9 cellular contexts compared by ENCODE assay signal in genomic region chr10:63712717-63713115, GRCh38.
A peak's percentile ranks its signal among the peaks of the same experiment; 100 is the strongest.
DNase-seq lines count a peak whose midpoint lies in the region; ATAC-seq and TF ChIP-seq lines count a peak whose summit lies in the region.
"Had no signal": no experiment of that assay in that cellular context is flagged by ENCODE, and none has a peak within 500 bp of the region (broad histone marks: within the 10 kb centered on the region; RNA-seq: fewer than 3 reads in every experiment).

No MANE protein-coding gene starts in this region.

- peak overlapping the region; percentile 5 for H2BK15ac ChIP-seq in mesendoderm (replicated peaks; ENCODE audit: low read depth)

- H3K56ac ChIP-seq in mesendoderm (ENCODE audit: low read length): peak overlapping the region; percentile 81

- peak overlapping the region; percentile 49 for H2AK5ac ChIP-seq in mesendoderm (ENCODE audit: low read length)

- H3K36me3 ChIP-seq in duodenal mucosa (ENCODE audit: control insufficient read depth in 1 of 2, insufficient read depth in 2 of 2, low read length in 2 of 2) (no peaks in the 10 kb centered on the region), mesendoderm (ENCODE audit: control insufficient read depth, insufficient read depth, low read length) (no peaks in the 10 kb centered on the region), thyroid gland (no peaks in the 10 kb centered on the region)

- no peaks in the 10 kb centered on the region for H3K79me2 ChIP-seq in mesendoderm (ENCODE audit: control insufficient read depth, insufficient read depth, low read length)

- no peak for TF ChIP-seq CTCF in thyroid gland (IDR thresholded peaks at IDR 0.05)

- H3K23ac ChIP-seq in mesendoderm (ENCODE audit: low read length): peak overlapping the region; percentile 35

- H3K9ac ChIP-seq in duodenal mucosa (ENCODE audit: low read depth in 1 of 2, low read length in 2 of 2): peak overlapping the region; percentile 8 to 16
- peak overlapping the region; percentile 32 for H3K9ac ChIP-seq in mesendoderm (ENCODE audit: low read length)

- intact Hi-C loops in thyroid gland (cut with DNase I): no loop called here

- no peak for TF ChIP-seq POLR2A in thyroid gland (IDR thresholded peaks at IDR 0.05)

- ATAC-seq in HG03159 (IDR thresholded peaks at IDR 0.05; ENCODE audit: unreplicated experiment): no peak

- peak overlapping the region; percentile 95 for H2BK5ac ChIP-seq in mesendoderm (ENCODE audit: low read length)

- peak; percentile 43 for DNase-seq in DMS 273 (lab: John Stamatoyannopoulos, UW; ENCODE audit: unreplicated experiment)
- no peak for DNase-seq in DMS 273 treated with DMSO at 0.1 percent for 48 hours (lab: John Stamatoyannopoulos, UW)
- DNase-seq in mesendoderm: no peak
- DNase-seq in thyroid gland: no peak
- no peak for DNase-seq in COLO668 (lab: John Stamatoyannopoulos, UW; ENCODE audit: unreplicated experiment)
- DNase-seq in retina: no peak
- DNase-seq: activated naive CD4-positive, alpha-beta T cell treated with anti-CD3 and anti-CD28 coated beads, Interleukin-2, amount 10 ng/mL, durations not matched to agents 7 days and 5 days had no signal

- H3K4me2 ChIP-seq in mesendoderm (ENCODE audit: low read length): no peak overlapping the region

- H3K4me1 ChIP-seq in duodenal mucosa (ENCODE audit: control insufficient read depth in 1 of 2, insufficient read depth in 2 of 2, low read length in 2 of 2): peaks cover 37 to 47% of the 10 kb centered on the region in 2 donors
- H3K4me1 ChIP-seq in mesendoderm (ENCODE audit: control insufficient read depth, low read depth, low read length): peaks cover 21% of the 10 kb centered on the region
- H3K4me1 ChIP-seq in thyroid gland: peaks cover 35 to 46% of the 10 kb centered on the region in 2 donors

- H4K5ac ChIP-seq in mesendoderm (ENCODE audit: low read length): no peak overlapping the region

- no CpG with 5 or more reads among the region's 1 CpG for WGBS in mesendoderm (ENCODE audit: extremely low coverage, insufficient coverage, low lambda C conversion rate)
- WGBS in thyroid gland, 2 donors: 13% methylated on average over 1 of the region's 1 CpG

- no peaks in the 10 kb centered on the region for H3K27me3 ChIP-seq in duodenal mucosa (ENCODE audit: control insufficient read depth in 1 of 2, insufficient read depth in 2 of 2, low read length in 2 of 2)
- H3K27me3 ChIP-seq in mesendoderm (ENCODE audit: insufficient read depth, low read length, poor library complexity): no peaks in the 10 kb centered on the region
- H3K27me3 ChIP-seq in thyroid gland: no peaks in the 10 kb centered on the region

- H3K9me3 ChIP-seq in duodenal mucosa (ENCODE audit: control insufficient read depth in 1 of 2, low read length in 2 of 2) (no peaks in the 10 kb centered on the region), thyroid gland (no peaks in the 10 kb centered on the region)

- peak overlapping the region; percentile 48 for H2BK120ac ChIP-seq in mesendoderm (ENCODE audit: low read depth, low read length)

- H3K4me3 ChIP-seq in duodenal mucosa (ENCODE audit: low read depth in 1 of 2, low read length in 2 of 2) (peak overlapping the region; percentile 22 to 25), mesendoderm (ENCODE audit: low read length) (no peak overlapping the region), thyroid gland (replicated peaks in 1 of 3) (no peak overlapping the region)

- H3K18ac ChIP-seq in mesendoderm (ENCODE audit: low read length): peak overlapping the region; percentile 89

- H3K4ac ChIP-seq in mesendoderm (ENCODE audit: low read depth, low read length): peak overlapping the region; percentile 85

- H4K8ac ChIP-seq in mesendoderm (ENCODE audit: low read depth, low read length): no peak overlapping the region

- H3K27ac ChIP-seq in duodenal mucosa (ENCODE audit: low read depth, low read length) (peak overlapping the region; percentile 70), mesendoderm (ENCODE audit: low read depth, low read length) (peak overlapping the region; percentile 79), thyroid gland (peak overlapping the region; percentile 81 to 89 (median 85))

- H3K79me1 ChIP-seq in mesendoderm (ENCODE audit: low read length): no peaks in the 10 kb centered on the region

Comparison
In these comparisons a context has a peak if more than half of its experiments do, and no peak if none do; other contexts are left out.
1. H3K4me3 ChIP-seq: peak in duodenal mucosa (2 of 2); none in mesendoderm (single experiment) and thyroid gland (0 of 3).
2. Peak in every context shown above with its lines, with median percentiles within 50 percentile points of each other: H3K27ac ChIP-seq.